In the genomic region with DNA sequence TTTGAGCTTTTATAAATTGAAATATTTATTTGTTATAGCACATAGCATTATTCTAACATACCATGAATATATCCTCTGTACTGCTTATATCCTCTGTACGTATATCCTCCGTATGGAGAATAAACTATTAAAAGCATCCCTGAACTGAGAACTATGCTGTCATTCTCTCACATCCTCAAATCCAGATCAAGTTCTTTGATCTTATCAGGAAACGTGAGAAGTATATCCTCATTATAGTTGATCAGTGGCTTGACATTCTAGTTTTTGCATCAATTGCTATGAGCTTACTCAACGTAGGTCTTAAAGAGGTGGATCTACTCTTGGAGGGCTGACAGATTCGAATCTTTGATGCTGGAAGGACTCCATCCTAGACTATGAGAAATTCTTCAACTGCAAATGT, we compare ENCODE assay signal across 1 cellular context.
A peak's percentile ranks its signal among the peaks of the same experiment; 100 is the strongest.
TF ChIP-seq lines count a peak whose summit lies in the region.

No MANE protein-coding gene starts in this region.

TF ChIP-seq in GM12878, 131 proteins besides CTCF, POLR2A, EP300 and RAD21 (continued from another document and continues in another):
- TF ChIP-seq, protein P1, sequence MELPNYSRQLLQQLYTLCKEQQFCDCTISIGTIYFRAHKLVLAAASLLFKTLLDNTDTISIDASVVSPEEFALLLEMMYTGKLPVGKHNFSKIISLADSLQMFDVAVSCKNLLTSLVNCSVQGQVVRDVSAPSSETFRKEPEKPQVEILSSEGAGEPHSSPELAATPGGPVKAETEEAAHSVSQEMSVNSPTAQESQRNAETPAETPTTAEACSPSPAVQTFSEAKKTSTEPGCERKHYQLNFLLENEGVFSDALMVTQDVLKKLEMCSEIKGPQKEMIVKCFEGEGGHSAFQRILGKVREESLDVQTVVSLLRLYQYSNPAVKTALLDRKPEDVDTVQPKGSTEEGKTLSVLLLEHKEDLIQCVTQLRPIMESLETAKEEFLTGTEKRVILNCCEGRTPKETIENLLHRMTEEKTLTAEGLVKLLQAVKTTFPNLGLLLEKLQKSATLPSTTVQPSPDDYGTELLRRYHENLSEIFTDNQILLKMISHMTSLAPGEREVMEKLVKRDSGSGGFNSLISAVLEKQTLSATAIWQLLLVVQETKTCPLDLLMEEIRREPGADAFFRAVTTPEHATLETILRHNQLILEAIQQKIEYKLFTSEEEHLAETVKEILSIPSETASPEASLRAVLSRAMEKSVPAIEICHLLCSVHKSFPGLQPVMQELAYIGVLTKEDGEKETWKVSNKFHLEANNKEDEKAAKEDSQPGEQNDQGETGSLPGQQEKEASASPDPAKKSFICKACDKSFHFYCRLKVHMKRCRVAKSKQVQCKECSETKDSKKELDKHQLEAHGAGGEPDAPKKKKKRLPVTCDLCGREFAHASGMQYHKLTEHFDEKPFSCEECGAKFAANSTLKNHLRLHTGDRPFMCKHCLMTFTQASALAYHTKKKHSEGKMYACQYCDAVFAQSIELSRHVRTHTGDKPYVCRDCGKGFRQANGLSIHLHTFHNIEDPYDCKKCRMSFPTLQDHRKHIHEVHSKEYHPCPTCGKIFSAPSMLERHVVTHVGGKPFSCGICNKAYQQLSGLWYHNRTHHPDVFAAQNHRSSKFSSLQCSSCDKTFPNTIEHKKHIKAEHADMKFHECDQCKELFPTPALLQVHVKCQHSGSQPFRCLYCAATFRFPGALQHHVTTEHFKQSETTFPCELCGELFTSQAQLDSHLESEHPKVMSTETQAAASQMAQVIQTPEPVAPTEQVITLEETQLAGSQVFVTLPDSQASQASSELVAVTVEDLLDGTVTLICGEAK (IDR thresholded peaks at IDR 0.05; ENCODE audit: borderline replicate concordance), result no peak
- TF ChIP-seq SREBF2 (IDR thresholded peaks at IDR 0.05; ENCODE audit: low read length) (no peak), CHD2 (IDR thresholded peaks at IDR 0.05; ENCODE audit: borderline replicate concordance, low read depth, low read length) (no peak), TAF1 (IDR thresholded peaks at IDR 0.05; ENCODE audit: borderline replicate concordance, low read depth, low read length) (no peak), SMC3 (IDR thresholded peaks at IDR 0.05; ENCODE audit: borderline replicate concordance, low read length) (no peak), SMAD5 (IDR thresholded peaks at IDR 0.05; ENCODE audit: low read depth) (no peak), ASH2L (IDR thresholded peaks at IDR 0.05; ENCODE audit: borderline replicate concordance, low read depth) (no peak), CHD4 (IDR thresholded peaks at IDR 0.05) (no peak), TBL1XR1 (IDR thresholded peaks at IDR 0.05; ENCODE audit: low read depth, low read length) (no peak), MXI1 (IDR thresholded peaks at IDR 0.05; ENCODE audit: low read depth, low read length) (no peak), ZZZ3 (IDR thresholded peaks at IDR 0.05; ENCODE audit: control insufficient read depth, insufficient read length, low read depth) (no peak), ATF2 (IDR thresholded peaks at IDR 0.05; ENCODE audit: low read length) (peak; percentile 30; the same call in 1 of the 2 replicates), NR2C1 (IDR thresholded peaks at IDR 0.05) (no peak; the same call in 1 of the 2 replicates), NFIC (IDR thresholded peaks at IDR 0.05; ENCODE audit: low read depth, low read length) (0 out of 2 replicates have a peak, but pooled peaks have one; percentile 22), MEF2A (IDR thresholded peaks at IDR 0.05; ENCODE audit: insufficient read depth, low read depth, low read length) (0 out of 2 replicates have a peak, but pooled peaks have one; percentile 8), HSF1 (IDR thresholded peaks at IDR 0.05; ENCODE audit: low read depth, low read length) (no peak), RFX5 (IDR thresholded peaks at IDR 0.05; ENCODE audit: low read depth, low read length) (no peak), POLR2AphosphoS2 (IDR thresholded peaks at IDR 0.05; ENCODE audit: low read depth, low read length) (no peak), NRF1 (conservative IDR thresholded peaks at IDR 0.05; ENCODE audit: low read depth, low read length) (no peak), JUNB (IDR thresholded peaks at IDR 0.05) (no peak; the same call in 1 of the 2 replicates), CREM (IDR thresholded peaks at IDR 0.05; ENCODE audit: low read depth) (0 out of 2 replicates have a peak, but pooled peaks have one; percentile 16), ATF7 (IDR thresholded peaks at IDR 0.05; ENCODE audit: low read depth) (0 out of 2 replicates have a peak, but pooled peaks have one; percentile 54), ETV6 (conservative IDR thresholded peaks at IDR 0.05 in 1 of 2, IDR thresholded peaks at IDR 0.05 in 1 of 2; ENCODE audit: borderline replicate concordance in 1 of 2, low read depth in 1 of 2) (no peak), KAT2A (conservative IDR thresholded peaks at IDR 0.05; ENCODE audit: control insufficient read depth, low read depth, low read length) (no peak), LARP7 (IDR thresholded peaks at IDR 0.05) (no peak), STAT3 (IDR thresholded peaks at IDR 0.05; ENCODE audit: low read depth, low read length) (no peak), BHLHE40 (IDR thresholded peaks at IDR 0.05; ENCODE audit: borderline replicate concordance in 1 of 2, low read depth in 2 of 2, low read length in 1 of 2) (peak in 1 of 2 experiments; percentile 66; a peak in 2 of 4 replicates), GABPA (IDR thresholded peaks at IDR 0.05; ENCODE audit: low read depth) (no peak), DPF2 (IDR thresholded peaks at IDR 0.05) (no peak)
- TF ChIP-seq, protein P2, sequence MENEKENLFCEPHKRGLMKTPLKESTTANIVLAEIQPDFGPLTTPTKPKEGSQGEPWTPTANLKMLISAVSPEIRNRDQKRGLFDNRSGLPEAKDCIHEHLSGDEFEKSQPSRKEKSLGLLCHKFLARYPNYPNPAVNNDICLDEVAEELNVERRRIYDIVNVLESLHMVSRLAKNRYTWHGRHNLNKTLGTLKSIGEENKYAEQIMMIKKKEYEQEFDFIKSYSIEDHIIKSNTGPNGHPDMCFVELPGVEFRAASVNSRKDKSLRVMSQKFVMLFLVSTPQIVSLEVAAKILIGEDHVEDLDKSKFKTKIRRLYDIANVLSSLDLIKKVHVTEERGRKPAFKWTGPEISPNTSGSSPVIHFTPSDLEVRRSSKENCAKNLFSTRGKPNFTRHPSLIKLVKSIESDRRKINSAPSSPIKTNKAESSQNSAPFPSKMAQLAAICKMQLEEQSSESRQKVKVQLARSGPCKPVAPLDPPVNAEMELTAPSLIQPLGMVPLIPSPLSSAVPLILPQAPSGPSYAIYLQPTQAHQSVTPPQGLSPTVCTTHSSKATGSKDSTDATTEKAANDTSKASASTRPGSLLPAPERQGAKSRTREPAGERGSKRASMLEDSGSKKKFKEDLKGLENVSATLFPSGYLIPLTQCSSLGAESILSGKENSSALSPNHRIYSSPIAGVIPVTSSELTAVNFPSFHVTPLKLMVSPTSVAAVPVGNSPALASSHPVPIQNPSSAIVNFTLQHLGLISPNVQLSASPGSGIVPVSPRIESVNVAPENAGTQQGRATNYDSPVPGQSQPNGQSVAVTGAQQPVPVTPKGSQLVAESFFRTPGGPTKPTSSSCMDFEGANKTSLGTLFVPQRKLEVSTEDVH (IDR thresholded peaks at IDR 0.05; ENCODE audit: low read depth, partially characterized antibody), result no peak
- TF ChIP-seq, protein P3, sequence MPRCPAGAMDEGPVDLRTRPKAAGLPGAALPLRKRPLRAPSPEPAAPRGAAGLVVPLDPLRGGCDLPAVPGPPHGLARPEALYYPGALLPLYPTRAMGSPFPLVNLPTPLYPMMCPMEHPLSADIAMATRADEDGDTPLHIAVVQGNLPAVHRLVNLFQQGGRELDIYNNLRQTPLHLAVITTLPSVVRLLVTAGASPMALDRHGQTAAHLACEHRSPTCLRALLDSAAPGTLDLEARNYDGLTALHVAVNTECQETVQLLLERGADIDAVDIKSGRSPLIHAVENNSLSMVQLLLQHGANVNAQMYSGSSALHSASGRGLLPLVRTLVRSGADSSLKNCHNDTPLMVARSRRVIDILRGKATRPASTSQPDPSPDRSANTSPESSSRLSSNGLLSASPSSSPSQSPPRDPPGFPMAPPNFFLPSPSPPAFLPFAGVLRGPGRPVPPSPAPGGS (IDR thresholded peaks at IDR 0.05; ENCODE audit: borderline replicate concordance, insufficient read depth, low read depth, low read length, poor library complexity, severe bottlenecking), result no peak
- TF ChIP-seq, protein P4, sequence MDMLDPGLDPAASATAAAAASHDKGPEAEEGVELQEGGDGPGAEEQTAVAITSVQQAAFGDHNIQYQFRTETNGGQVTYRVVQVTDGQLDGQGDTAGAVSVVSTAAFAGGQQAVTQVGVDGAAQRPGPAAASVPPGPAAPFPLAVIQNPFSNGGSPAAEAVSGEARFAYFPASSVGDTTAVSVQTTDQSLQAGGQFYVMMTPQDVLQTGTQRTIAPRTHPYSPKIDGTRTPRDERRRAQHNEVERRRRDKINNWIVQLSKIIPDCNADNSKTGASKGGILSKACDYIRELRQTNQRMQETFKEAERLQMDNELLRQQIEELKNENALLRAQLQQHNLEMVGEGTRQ (IDR thresholded peaks at IDR 0.05; ENCODE audit: borderline replicate concordance, low read depth, low read length), result no peak
- TF ChIP-seq, protein P5, sequence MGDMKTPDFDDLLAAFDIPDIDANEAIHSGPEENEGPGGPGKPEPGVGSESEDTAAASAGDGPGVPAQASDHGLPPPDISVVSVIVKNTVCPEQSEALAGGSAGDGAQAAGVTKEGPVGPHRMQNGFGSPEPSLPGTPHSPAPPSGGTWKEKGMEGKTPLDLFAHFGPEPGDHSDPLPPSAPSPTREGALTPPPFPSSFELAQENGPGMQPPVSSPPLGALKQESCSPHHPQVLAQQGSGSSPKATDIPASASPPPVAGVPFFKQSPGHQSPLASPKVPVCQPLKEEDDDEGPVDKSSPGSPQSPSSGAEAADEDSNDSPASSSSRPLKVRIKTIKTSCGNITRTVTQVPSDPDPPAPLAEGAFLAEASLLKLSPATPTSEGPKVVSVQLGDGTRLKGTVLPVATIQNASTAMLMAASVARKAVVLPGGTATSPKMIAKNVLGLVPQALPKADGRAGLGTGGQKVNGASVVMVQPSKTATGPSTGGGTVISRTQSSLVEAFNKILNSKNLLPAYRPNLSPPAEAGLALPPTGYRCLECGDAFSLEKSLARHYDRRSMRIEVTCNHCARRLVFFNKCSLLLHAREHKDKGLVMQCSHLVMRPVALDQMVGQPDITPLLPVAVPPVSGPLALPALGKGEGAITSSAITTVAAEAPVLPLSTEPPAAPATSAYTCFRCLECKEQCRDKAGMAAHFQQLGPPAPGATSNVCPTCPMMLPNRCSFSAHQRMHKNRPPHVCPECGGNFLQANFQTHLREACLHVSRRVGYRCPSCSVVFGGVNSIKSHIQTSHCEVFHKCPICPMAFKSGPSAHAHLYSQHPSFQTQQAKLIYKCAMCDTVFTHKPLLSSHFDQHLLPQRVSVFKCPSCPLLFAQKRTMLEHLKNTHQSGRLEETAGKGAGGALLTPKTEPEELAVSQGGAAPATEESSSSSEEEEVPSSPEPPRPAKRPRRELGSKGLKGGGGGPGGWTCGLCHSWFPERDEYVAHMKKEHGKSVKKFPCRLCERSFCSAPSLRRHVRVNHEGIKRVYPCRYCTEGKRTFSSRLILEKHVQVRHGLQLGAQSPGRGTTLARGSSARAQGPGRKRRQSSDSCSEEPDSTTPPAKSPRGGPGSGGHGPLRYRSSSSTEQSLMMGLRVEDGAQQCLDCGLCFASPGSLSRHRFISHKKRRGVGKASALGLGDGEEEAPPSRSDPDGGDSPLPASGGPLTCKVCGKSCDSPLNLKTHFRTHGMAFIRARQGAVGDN (IDR thresholded peaks at IDR 0.05), result no peak
- TF ChIP-seq, protein P6, sequence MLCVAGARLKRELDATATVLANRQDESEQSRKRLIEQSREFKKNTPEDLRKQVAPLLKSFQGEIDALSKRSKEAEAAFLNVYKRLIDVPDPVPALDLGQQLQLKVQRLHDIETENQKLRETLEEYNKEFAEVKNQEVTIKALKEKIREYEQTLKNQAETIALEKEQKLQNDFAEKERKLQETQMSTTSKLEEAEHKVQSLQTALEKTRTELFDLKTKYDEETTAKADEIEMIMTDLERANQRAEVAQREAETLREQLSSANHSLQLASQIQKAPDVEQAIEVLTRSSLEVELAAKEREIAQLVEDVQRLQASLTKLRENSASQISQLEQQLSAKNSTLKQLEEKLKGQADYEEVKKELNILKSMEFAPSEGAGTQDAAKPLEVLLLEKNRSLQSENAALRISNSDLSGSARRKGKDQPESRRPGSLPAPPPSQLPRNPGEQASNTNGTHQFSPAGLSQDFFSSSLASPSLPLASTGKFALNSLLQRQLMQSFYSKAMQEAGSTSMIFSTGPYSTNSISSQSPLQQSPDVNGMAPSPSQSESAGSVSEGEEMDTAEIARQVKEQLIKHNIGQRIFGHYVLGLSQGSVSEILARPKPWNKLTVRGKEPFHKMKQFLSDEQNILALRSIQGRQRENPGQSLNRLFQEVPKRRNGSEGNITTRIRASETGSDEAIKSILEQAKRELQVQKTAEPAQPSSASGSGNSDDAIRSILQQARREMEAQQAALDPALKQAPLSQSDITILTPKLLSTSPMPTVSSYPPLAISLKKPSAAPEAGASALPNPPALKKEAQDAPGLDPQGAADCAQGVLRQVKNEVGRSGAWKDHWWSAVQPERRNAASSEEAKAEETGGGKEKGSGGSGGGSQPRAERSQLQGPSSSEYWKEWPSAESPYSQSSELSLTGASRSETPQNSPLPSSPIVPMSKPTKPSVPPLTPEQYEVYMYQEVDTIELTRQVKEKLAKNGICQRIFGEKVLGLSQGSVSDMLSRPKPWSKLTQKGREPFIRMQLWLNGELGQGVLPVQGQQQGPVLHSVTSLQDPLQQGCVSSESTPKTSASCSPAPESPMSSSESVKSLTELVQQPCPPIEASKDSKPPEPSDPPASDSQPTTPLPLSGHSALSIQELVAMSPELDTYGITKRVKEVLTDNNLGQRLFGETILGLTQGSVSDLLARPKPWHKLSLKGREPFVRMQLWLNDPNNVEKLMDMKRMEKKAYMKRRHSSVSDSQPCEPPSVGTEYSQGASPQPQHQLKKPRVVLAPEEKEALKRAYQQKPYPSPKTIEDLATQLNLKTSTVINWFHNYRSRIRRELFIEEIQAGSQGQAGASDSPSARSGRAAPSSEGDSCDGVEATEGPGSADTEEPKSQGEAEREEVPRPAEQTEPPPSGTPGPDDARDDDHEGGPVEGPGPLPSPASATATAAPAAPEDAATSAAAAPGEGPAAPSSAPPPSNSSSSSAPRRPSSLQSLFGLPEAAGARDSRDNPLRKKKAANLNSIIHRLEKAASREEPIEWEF (IDR thresholded peaks at IDR 0.05; ENCODE audit: insufficient replicate concordance, low read depth, low read length), result no peak
